ENCODE assay signal across 22 cellular contexts in the genomic region with DNA sequence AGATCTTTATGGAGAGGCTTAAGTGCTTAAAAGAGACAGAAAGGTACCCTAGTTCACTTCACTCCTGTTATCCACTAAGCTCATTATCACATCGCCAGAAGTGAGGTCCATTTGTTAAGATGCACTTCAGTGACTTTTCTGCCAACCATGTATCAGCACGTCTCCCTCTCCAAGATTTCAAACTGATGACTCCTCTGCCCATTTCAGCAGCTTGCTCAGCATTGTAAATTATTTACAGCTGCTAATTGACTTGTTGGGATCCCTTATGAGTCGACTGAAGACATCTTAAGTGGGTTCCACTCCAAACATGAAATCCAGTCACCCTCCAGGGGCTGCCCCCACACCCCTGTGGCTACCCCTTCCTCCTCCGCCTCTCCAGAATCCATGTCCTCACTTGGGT. TPM values are rescaled to one million over a fixed set of nuclear protein-coding genes. Genes with fewer than 3 reads are reported as not detected.
"Had no signal": no experiment of that assay in that cellular context is flagged by ENCODE, and none has a peak within 500 bp of the region (broad histone marks: within the 10 kb centered on the region; RNA-seq: fewer than 3 reads in every experiment).

No MANE protein-coding gene starts in this region.

- H3K4me3 ChIP-seq: colonic mucosa, heart right ventricle, stomach, thoracic aorta had no signal

- DNase-seq: colonic mucosa; dermis blood vessel endothelial cell; endodermal cell; left colon; mesendoderm; naive thymus-derived CD4-positive, alpha-beta T cell; small intestine; stimulated activated CD4-positive, alpha-beta T cell treated with anti-CD3 and anti-CD28 coated beads, Interleukin-12 subunit alpha, Interleukin-12 subunit beta, amount 100 ng/mL, for 4 hours; stimulated activated naive CD4-positive, alpha-beta T cell; stomach; trophoblast cell had no signal

- H3K36me3 ChIP-seq: colonic mucosa, heart right ventricle, neutrophil, stomach, thoracic aorta had no signal

- H3K27ac ChIP-seq: colonic mucosa, neutrophil, stomach, thoracic aorta had no signal

- H3K4me1 ChIP-seq: colonic mucosa, stomach had no signal

- H3K9me3 ChIP-seq: colonic mucosa, neutrophil, stomach, thoracic aorta had no signal

- ATAC-seq: heart right ventricle; left colon; naive thymus-derived CD4-positive, alpha-beta T cell; right cardiac atrium had no signal

- H3K27me3 ChIP-seq: colonic mucosa, heart right ventricle, stomach had no signal

- H3K4me3 Mint-ChIP-seq: endodermal cell; naive thymus-derived CD4-positive, alpha-beta T cell had no signal

- H3K27ac Mint-ChIP-seq: endodermal cell had no signal

RNA-seq across cellular contexts. Expression of a gene that starts 37.3 kb away (rescaled TPM):
- total RNA-seq: dermis blood vessel endothelial cell; endothelial cell of umbilical vein; fibroblast of lung; glomerular endothelial cell; lung microvascular endothelial cell; mononuclear cell; naive thymus-derived CD4-positive, alpha-beta T cell; osteoblast; pulmonary artery endothelial cell; thoracic aorta had no signal
